32 cellular contexts compared by ENCODE assay signal in the genomic region with DNA sequence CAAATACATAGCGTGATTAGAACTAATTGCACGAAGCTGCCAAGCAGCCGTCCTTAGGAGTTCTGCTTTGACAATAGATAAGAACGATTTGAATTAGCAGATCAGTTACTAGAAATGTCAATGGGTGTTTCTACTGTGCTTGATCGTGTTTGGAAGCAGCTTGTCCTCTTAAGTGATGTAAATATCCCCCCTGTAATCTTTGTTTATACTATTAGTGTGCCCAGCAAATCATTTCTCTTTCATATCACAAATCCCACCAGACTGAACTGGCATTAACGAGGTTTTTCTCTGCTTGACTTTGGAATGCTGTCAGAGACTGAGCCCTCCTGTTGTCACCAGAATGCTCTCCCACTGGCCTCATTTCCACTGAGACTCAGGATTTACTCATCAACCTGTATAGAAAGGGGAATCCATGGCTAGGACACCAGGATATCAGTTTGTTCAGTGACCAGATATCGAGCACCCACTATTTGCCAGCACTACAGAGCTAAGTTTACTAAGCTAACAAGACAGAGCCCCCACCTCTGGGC. TPM values are rescaled to one million over a fixed set of nuclear protein-coding genes. Genes with fewer than 3 reads are reported as not detected.
DNase-seq lines count a peak whose midpoint lies in the region; ATAC-seq and TF ChIP-seq lines count a peak whose summit lies in the region.
"Had no signal": no experiment of that assay in that cellular context is flagged by ENCODE, and none has a peak within 500 bp of the region (broad histone marks: within the 10 kb centered on the region; RNA-seq: fewer than 3 reads in every experiment).

No MANE protein-coding gene starts in this region.

- H3K27me3 ChIP-seq in left lung = no peaks in the 10 kb centered on the region
- H3K27me3 ChIP-seq: sigmoid colon, SJSA1, vagina had no signal

- H3K36me3 Mint-ChIP-seq in glutamatergic neuron (ENCODE audit: unreplicated experiment) = no peaks in the 10 kb centered on the region
- peaks cover 3% of the 10 kb centered on the region for H3K36me3 Mint-ChIP-seq in stimulated activated effector memory CD8-positive, alpha-beta T cell treated with anti-CD3 and anti-CD28 coated beads, Interleukin-12 subunit alpha, Interleukin-12 subunit beta, amount 100 ng/mL, for 72 hours
- H3K36me3 Mint-ChIP-seq: CD4-positive, alpha-beta memory T cell; IgD-negative memory B cell had no signal

- no peaks in the 10 kb centered on the region for H3K9me3 Mint-ChIP-seq in glutamatergic neuron (ENCODE audit: unreplicated experiment)
- H3K9me3 Mint-ChIP-seq in stimulated activated effector memory CD8-positive, alpha-beta T cell treated with anti-CD3 and anti-CD28 coated beads, Interleukin-12 subunit alpha, Interleukin-12 subunit beta, amount 100 ng/mL, for 72 hours = no peaks in the 10 kb centered on the region
- H3K9me3 Mint-ChIP-seq: activated T-helper 17 cell treated with anti-CD3 and anti-CD28 coated beads, Interleukin-2, amount 50 U/mL, for 72 hours; endodermal cell had no signal

- intact Hi-C loops in left lung (cut with DNase I) = no loop called here

- H3K27me3 Mint-ChIP-seq in glutamatergic neuron (ENCODE audit: unreplicated experiment) = peaks cover 8% of the 10 kb centered on the region
- H3K27me3 Mint-ChIP-seq: activated naive CD4-positive, alpha-beta T cell treated with anti-CD3 and anti-CD28 coated beads, Interleukin-2, amount 50 U/mL, for 24 hours; activated T-helper 17 cell treated with anti-CD3 and anti-CD28 coated beads, Interleukin-2, amount 50 U/mL, for 72 hours; CD4-positive, alpha-beta memory T cell had no signal

- H3K4me3 ChIP-seq in left lung = no peak overlapping the region
- H3K4me3 ChIP-seq: A549, prostate gland, sigmoid colon, SJSA1, vagina had no signal

- H3K27ac Mint-ChIP-seq in glutamatergic neuron (ENCODE audit: unreplicated experiment) = no peak overlapping the region
- no peak overlapping the region for H3K27ac Mint-ChIP-seq in stimulated activated effector memory CD8-positive, alpha-beta T cell treated with anti-CD3 and anti-CD28 coated beads, Interleukin-12 subunit alpha, Interleukin-12 subunit beta, amount 100 ng/mL, for 72 hours
- H3K27ac Mint-ChIP-seq: activated CD4-positive, alpha-beta memory T cell treated with anti-CD3 and anti-CD28 coated beads, Interleukin-2, amount 10 ng/mL, durations not matched to agents 7 days and 5 days; activated naive CD4-positive, alpha-beta T cell treated with anti-CD3 and anti-CD28 coated beads, Interleukin-2, amount 50 U/mL, for 24 hours; activated T-helper 17 cell treated with anti-CD3 and anti-CD28 coated beads, Interleukin-2, amount 50 U/mL, for 72 hours; CD4-positive, alpha-beta memory T cell; endodermal cell; IgD-negative memory B cell; T-cell had no signal

- peak overlapping the region; percentile 7 for H3K4me3 Mint-ChIP-seq in glutamatergic neuron (ENCODE audit: unreplicated experiment)
- H3K4me3 Mint-ChIP-seq in stimulated activated effector memory CD8-positive, alpha-beta T cell treated with anti-CD3 and anti-CD28 coated beads, Interleukin-12 subunit alpha, Interleukin-12 subunit beta, amount 100 ng/mL, for 72 hours = no peak overlapping the region
- H3K4me3 Mint-ChIP-seq: activated CD4-positive, alpha-beta memory T cell treated with anti-CD3 and anti-CD28 coated beads, Interleukin-2, amount 10 ng/mL, durations not matched to agents 7 days and 5 days; activated naive CD4-positive, alpha-beta T cell treated with anti-CD3 and anti-CD28 coated beads, Interleukin-2, amount 50 U/mL, for 24 hours; activated T-helper 17 cell treated with anti-CD3 and anti-CD28 coated beads, Interleukin-2, amount 50 U/mL, for 72 hours; CD4-positive, alpha-beta memory T cell; endodermal cell; T-cell had no signal

- H3K4me1 ChIP-seq in left lung = peaks cover 0 to 43% of the 10 kb centered on the region in 2 donors
- H3K4me1 ChIP-seq: A549, prostate gland, SJSA1, vagina had no signal

- H3K36me3 ChIP-seq in left lung = peaks cover 0 to 38% of the 10 kb centered on the region in 2 donors
- H3K36me3 ChIP-seq: prostate gland, SJSA1, vagina had no signal

- DNase-seq in NCI-H2171 treated with DMSO at 0.1 percent for 48 hours (lab: John Stamatoyannopoulos, UW) (peak; percentile 32), NCI-H2171 (lab: John Stamatoyannopoulos, UW) (no peak), NCI-H748 (lab: John Stamatoyannopoulos, UW; ENCODE audit: unreplicated experiment) (peak; percentile 55), glutamatergic neuron (no peak), left lung (no peak)
- no peak for DNase-seq in stimulated activated effector memory CD8-positive, alpha-beta T cell treated with anti-CD3 and anti-CD28 coated beads, Interleukin-12 subunit alpha, Interleukin-12 subunit beta, amount 100 ng/mL, for 72 hours (ENCODE audit: low spot score in 2 of 2)
- no peak for DNase-seq in stimulated activated CD4-positive, alpha-beta T cell treated with anti-CD3 and anti-CD28 coated beads, Interleukin-1b, Interleukin-23, amount 100 ng/mL, for 48 hours
- DNase-seq: activated CD4-positive, alpha-beta memory T cell treated with anti-CD3 and anti-CD28 coated beads, Interleukin-2, amount 10 ng/mL, durations not matched to agents 7 days and 5 days; activated CD4-positive, alpha-beta T cell treated with anti-CD3 and anti-CD28 coated beads for 1 hour; activated CD8-positive, alpha-beta memory T cell treated with anti-CD3 and anti-CD28 coated beads, Interleukin-2, amount 50 U/mL, for 48 hours; CD4-positive, alpha-beta memory T cell; DMS53; endodermal cell; foreskin melanocyte; mammary epithelial cell; NCI-H1048; NCI-H526; RPMI8226; sigmoid colon; stimulated activated CD4-positive, alpha-beta T cell treated with anti-CD3 and anti-CD28 coated beads, Interleukin-15, amount 100 ng/mL, for 24 hours; stimulated activated naive CD4-positive, alpha-beta T cell treated with Interleukin-2 at 50 U/mL for 16 hours; T-cell had no signal

- ATAC-seq in GM18858 (IDR thresholded peaks at IDR 0.05; ENCODE audit: unreplicated experiment) (no peak), left lung (no peak)
- ATAC-seq in stimulated activated effector memory CD8-positive, alpha-beta T cell treated with anti-CD3 and anti-CD28 coated beads, Interleukin-12 subunit alpha, Interleukin-12 subunit beta, amount 100 ng/mL, for 72 hours = no peak
- ATAC-seq: A549; activated T-helper 17 cell treated with anti-CD3 and anti-CD28 coated beads, Interleukin-2, amount 50 U/mL, for 72 hours; esophagus mucosa; T-cell had no signal

- TF ChIP-seq CTCF in glutamatergic neuron (IDR thresholded peaks at IDR 0.05; ENCODE audit: partially characterized antibody, unreplicated experiment) (no peak), left lung (IDR thresholded peaks at IDR 0.05) (no peak)

- no peak overlapping the region for H3K27ac ChIP-seq in left lung
- H3K27ac ChIP-seq: A549, prostate gland, sigmoid colon, SJSA1, vagina had no signal

- H3K9me3 ChIP-seq in left lung = no peaks in the 10 kb centered on the region
- H3K9me3 ChIP-seq: A549, prostate gland, sigmoid colon, SJSA1, vagina had no signal

- peaks cover 14% of the 10 kb centered on the region for H3K4me1 Mint-ChIP-seq in glutamatergic neuron (ENCODE audit: low read depth, unreplicated experiment)
- peaks cover 40% of the 10 kb centered on the region for H3K4me1 Mint-ChIP-seq in stimulated activated effector memory CD8-positive, alpha-beta T cell treated with anti-CD3 and anti-CD28 coated beads, Interleukin-12 subunit alpha, Interleukin-12 subunit beta, amount 100 ng/mL, for 72 hours

RNA-seq across cellular contexts. Expression of gene SLAMF8, which starts 5.1 kb away (rescaled TPM):
- total RNA-seq in glutamatergic neuron (ENCODE audit: unreplicated experiment) = not detected
- 10 to 100 TPM; 15.2 to 41.3 TPM for total RNA-seq in left lung
- total RNA-seq: endodermal cell, mammary epithelial cell, SJSA1 had no signal

RNA-seq across cellular contexts. Expression of gene FCRL6, which starts 29.6 kb away (rescaled TPM):
- not detected for total RNA-seq in glutamatergic neuron (ENCODE audit: unreplicated experiment)
- 1 to 10 TPM in 1 of 2 donors, under 1 TPM in 1; 0.73 to 2.2 TPM for total RNA-seq in left lung
- total RNA-seq: activated CD4-positive, alpha-beta memory T cell treated with anti-CD3 and anti-CD28 coated beads, Interleukin-2, amount 10 ng/mL, durations not matched to agents 7 days and 5 days; activated T-helper 17 cell treated with anti-CD3 and anti-CD28 coated beads, Interleukin-2, amount 50 U/mL, for 72 hours; endodermal cell; esophagus mucosa; H4; mammary epithelial cell; prostate gland; sigmoid colon; SJSA1; vagina had no signal

RNA-seq across cellular contexts. Expression of gene VSIG8, which starts 30.7 kb away (rescaled TPM):
- total RNA-seq in glutamatergic neuron (ENCODE audit: unreplicated experiment) (not detected), left lung (not detected)
- total RNA-seq: activated CD4-positive, alpha-beta memory T cell treated with anti-CD3 and anti-CD28 coated beads, Interleukin-2, amount 10 ng/mL, durations not matched to agents 7 days and 5 days; CD4-positive, alpha-beta memory T cell; endodermal cell; mammary epithelial cell; prostate gland; sigmoid colon; SJSA1; T-cell; vagina had no signal

RNA-seq across cellular contexts. Expression of gene DUSP23, which starts 51.0 kb away (rescaled TPM):
- 11.6 TPM for total RNA-seq in glutamatergic neuron (ENCODE audit: unreplicated experiment)
- 10 to 100 TPM; 49.5 to 56.4 TPM for total RNA-seq in left lung

Comparison
In these comparisons a context has a peak if more than half of its experiments do, and no peak if none do; other contexts are left out.
1. DNase-seq: peak in NCI-H2171 treated with DMSO at 0.1 percent for 48 hours (single experiment) and NCI-H748 (single experiment); none in NCI-H2171 (single experiment), glutamatergic neuron (single experiment), left lung (0 of 2), stimulated activated effector memory CD8-positive, alpha-beta T cell treated with anti-CD3 and anti-CD28 coated beads, Interleukin-12 subunit alpha, Interleukin-12 subunit beta, amount 100 ng/mL, for 72 hours (0 of 2) and stimulated activated CD4-positive, alpha-beta T cell treated with anti-CD3 and anti-CD28 coated beads, Interleukin-1b, Interleukin-23, amount 100 ng/mL, for 48 hours (single experiment).
2. RNA of gene SLAMF8, which starts 5.1 kb away (total RNA-seq): 15.2 to 41.3 TPM in left lung; not detected in glutamatergic neuron (single experiment); every median in the first group is over 10 times any median in the second.